Comparison of ENCODE assay signal across 19 cellular contexts in the genomic region with DNA sequence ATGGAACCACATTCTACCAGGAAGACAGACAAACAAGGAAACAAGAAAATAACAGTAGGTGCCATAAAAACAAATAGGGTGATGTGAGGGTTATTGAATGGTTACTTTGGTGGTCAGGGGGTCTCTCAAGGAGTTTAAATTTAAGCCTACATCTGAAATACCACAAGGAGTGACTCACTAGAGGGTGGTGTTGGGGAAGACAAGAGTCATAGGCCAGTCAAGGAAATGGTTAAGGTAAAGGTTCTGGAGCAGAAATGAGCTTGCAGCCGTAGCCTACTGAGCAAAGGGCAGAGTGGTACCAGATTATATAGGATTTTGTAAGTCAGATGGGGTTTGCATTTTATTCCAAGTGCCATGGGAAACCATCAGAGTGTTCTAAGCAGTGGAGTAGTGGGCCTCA.
DNase-seq lines count a peak whose midpoint lies in the region; ATAC-seq and TF ChIP-seq lines count a peak whose summit lies in the region.
"Had no signal": no experiment of that assay in that cellular context is flagged by ENCODE, and none has a peak within 500 bp of the region (broad histone marks: within the 10 kb centered on the region; RNA-seq: fewer than 3 reads in every experiment).

No MANE protein-coding gene starts in this region.

- no peaks in the 10 kb centered on the region for H3K4me1 ChIP-seq in neural progenitor cell
- no peaks in the 10 kb centered on the region for H3K4me1 ChIP-seq in Peyer's patch
- H3K4me1 ChIP-seq: HAP-1 had no signal

- no peaks in the 10 kb centered on the region for H3F3A ChIP-seq in neural progenitor cell (ENCODE audit: low read depth)

- peaks cover 5% of the 10 kb centered on the region for H3K36me3 Mint-ChIP-seq in chondrocyte (ENCODE audit: low read depth)
- peaks cover 16% of the 10 kb centered on the region for H3K36me3 Mint-ChIP-seq in neural progenitor cell

- no peaks in the 10 kb centered on the region for H3K27me3 ChIP-seq in neural progenitor cell
- no peaks in the 10 kb centered on the region for H3K27me3 ChIP-seq in Peyer's patch

- no peaks in the 10 kb centered on the region for H4K20me1 ChIP-seq in neural progenitor cell (ENCODE audit: low read depth)

- H3K36me3 ChIP-seq in neural progenitor cell, result no peaks in the 10 kb centered on the region
- H3K36me3 ChIP-seq in Peyer's patch, result peaks cover 0 to 33% (median 0%) of the 10 kb centered on the region in 3 donors

- H3K9me3 Mint-ChIP-seq in chondrocyte (ENCODE audit: low read depth) (no peaks in the 10 kb centered on the region), neural progenitor cell (no peaks in the 10 kb centered on the region)

- H3K4me1 Mint-ChIP-seq in chondrocyte (ENCODE audit: low read depth) (no peaks in the 10 kb centered on the region), neural progenitor cell (no peaks in the 10 kb centered on the region)

- H3K4me2 ChIP-seq in neural progenitor cell, result no peak overlapping the region

- TF ChIP-seq CTCF in chondrocyte (IDR thresholded peaks at IDR 0.05), result no peak
- TF ChIP-seq CTCF in neural progenitor cell (IDR thresholded peaks at IDR 0.05), result no peak
- TF ChIP-seq CTCF in Peyer's patch (IDR thresholded peaks at IDR 0.05), result no peak

- no peak overlapping the region for H3K4me3 Mint-ChIP-seq in chondrocyte (ENCODE audit: unreplicated experiment)
- no peak overlapping the region for H3K4me3 Mint-ChIP-seq in neural progenitor cell

- H3K79me2 ChIP-seq in neural progenitor cell (ENCODE audit: low read depth), result no peaks in the 10 kb centered on the region

- H3K27ac Mint-ChIP-seq in chondrocyte (ENCODE audit: unreplicated experiment), result peak overlapping the region; percentile 17
- H3K27ac Mint-ChIP-seq in neural progenitor cell, result peak overlapping the region; percentile 14

- H3K9ac ChIP-seq in neural progenitor cell, result no peak overlapping the region

- H3K27me3 Mint-ChIP-seq in chondrocyte (ENCODE audit: low read depth), result no peaks in the 10 kb centered on the region
- H3K27me3 Mint-ChIP-seq in neural progenitor cell (ENCODE audit: insufficient read depth, low read depth), result no peaks in the 10 kb centered on the region

- no peak overlapping the region for H3K27ac ChIP-seq in neural progenitor cell
- no peak overlapping the region for H3K27ac ChIP-seq in Peyer's patch

- H2AFZ ChIP-seq in neural progenitor cell (replicated peaks), result no peak overlapping the region

- ATAC-seq in HG03108 (IDR thresholded peaks at IDR 0.05; ENCODE audit: unreplicated experiment), result no peak
- ATAC-seq in GM21619 (IDR thresholded peaks at IDR 0.05; ENCODE audit: unreplicated experiment), result no peak

- H3K4me3 ChIP-seq in neural progenitor cell (no peak overlapping the region), Peyer's patch (no peak overlapping the region)
- H3K4me3 ChIP-seq: HAP-1 had no signal

- TF ChIP-seq POLR2A in Peyer's patch (IDR thresholded peaks at IDR 0.05), result no peak

- no peaks in the 10 kb centered on the region for H3K9me3 ChIP-seq in neural progenitor cell (ENCODE audit: low read depth)
- no peaks in the 10 kb centered on the region for H3K9me3 ChIP-seq in Peyer's patch
- H3K9me3 ChIP-seq: HAP-1 had no signal

- peak; percentile 21 for DNase-seq in EL
- DNase-seq in M059J (ENCODE audit: low read depth), result peak; percentile 5
- no peak for DNase-seq in chondrocyte (ENCODE audit: low spot score)
- no peak for DNase-seq in neural progenitor cell (ENCODE audit: low spot score)
- DNase-seq in Peyer's patch, result no peak
- DNase-seq: ACHN, C1 segment of cervical spinal cord, DMS79 treated with DMSO at 0.1 percent for 48 hours, Kasumi-1, MM.1S, NCI-H1105 treated with DMSO at 0.1 percent for 48 hours, NCI-H1694, NCI-H2081 treated with DMSO at 0.1 percent for 48 hours, NCI-H510A, NCI-H748 treated with DMSO at 0.1 percent for 48 hours, Right ventricle myocardium superior had no signal

Comparison
In these comparisons a context has a peak if more than half of its experiments do, and no peak if none do; other contexts are left out.
1. DNase-seq: peak in EL (single experiment) and M059J (single experiment); none in chondrocyte (single experiment), neural progenitor cell (single experiment) and Peyer's patch (0 of 3).